Comparison of ENCODE assay signal across 17 cellular contexts in the genomic region with DNA sequence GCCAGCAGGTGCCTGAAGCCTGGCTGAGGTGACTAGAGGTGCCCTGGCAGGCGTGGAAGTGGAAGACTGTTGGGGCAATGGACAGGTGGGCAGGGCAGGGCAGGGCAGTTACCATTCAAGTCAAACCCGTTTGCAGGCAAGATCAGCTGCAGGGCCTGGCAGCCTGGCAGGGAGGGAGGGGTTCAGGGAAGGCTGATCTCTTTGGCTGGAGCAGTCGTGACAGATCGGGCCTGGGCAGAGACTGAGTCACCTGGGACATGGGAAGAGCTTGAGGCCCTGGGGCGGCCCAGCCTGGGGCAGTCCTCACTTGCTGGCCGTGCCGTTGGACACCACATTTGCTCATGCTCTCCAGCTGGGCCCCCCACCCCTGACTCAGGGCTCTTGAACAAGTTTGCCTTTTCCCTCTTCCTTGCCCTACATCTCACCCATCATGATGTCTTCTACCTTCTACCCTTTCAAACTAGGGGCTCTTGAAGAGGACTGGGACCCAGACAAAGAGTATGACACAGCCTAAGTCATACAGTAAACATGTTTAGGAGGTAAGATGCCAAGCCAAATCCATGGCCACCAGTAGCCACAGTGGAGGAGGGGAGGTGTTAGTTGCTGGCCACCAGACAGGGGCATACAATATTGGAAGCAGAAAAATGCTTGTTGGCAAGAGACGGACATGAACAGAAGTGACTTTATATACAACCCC. TPM values are rescaled to one million over a fixed set of nuclear protein-coding genes. Genes with fewer than 3 reads are reported as not detected.
DNase-seq lines count a peak whose midpoint lies in the region; ATAC-seq and TF ChIP-seq lines count a peak whose summit lies in the region.
"Had no signal": no experiment of that assay in that cellular context is flagged by ENCODE, and none has a peak within 500 bp of the region (broad histone marks: within the 10 kb centered on the region; RNA-seq: fewer than 3 reads in every experiment).

No MANE protein-coding gene starts in this region.

- ATAC-seq in HG02884 (IDR thresholded peaks at IDR 0.05; ENCODE audit: unreplicated experiment): no peak
- no peak for ATAC-seq in HG03457 (IDR thresholded peaks at IDR 0.05; ENCODE audit: unreplicated experiment)
- ATAC-seq: GM12878 had no signal

- no peaks in the 10 kb centered on the region for H3K9me3 ChIP-seq in MG63
- no peaks in the 10 kb centered on the region for H3K9me3 ChIP-seq in endodermal cell (ENCODE audit: control insufficient read depth, low read length)
- H3K9me3 ChIP-seq in A673 (ENCODE audit: low read depth, low read length, poor library complexity, severe bottlenecking): no peaks in the 10 kb centered on the region
- H3K9me3 ChIP-seq: ascending aorta, BE2C, SJCRH30 had no signal

- H3K27ac Mint-ChIP-seq in endodermal cell: no peak overlapping the region
- no peak overlapping the region for H3K27ac Mint-ChIP-seq in nephron progenitor cell

- H3K27ac ChIP-seq in C4-2B: peak overlapping the region; percentile 42
- no peak overlapping the region for H3K27ac ChIP-seq in endodermal cell (ENCODE audit: low read depth, low read length)
- no peak overlapping the region for H3K27ac ChIP-seq in A673 (ENCODE audit: low read depth, low read length, poor library complexity, severe bottlenecking)
- H3K27ac ChIP-seq: ascending aorta, parathyroid adenoma, SJCRH30 had no signal

- H3K9me3 Mint-ChIP-seq in endodermal cell (peaks cover 67% of the 10 kb centered on the region), nephron progenitor cell (peaks cover 58% of the 10 kb centered on the region)
- H3K9me3 Mint-ChIP-seq: dendritic cell treated with granulocyte-macrophage colony-stimulating factor and Interleukin-4, amounts not matched to agents 40 ng/mL and 50 ng/mL, for 4 days had no signal

- H3K27me3 Mint-ChIP-seq in endodermal cell (ENCODE audit: insufficient read depth): peaks cover 28% of the 10 kb centered on the region
- no peaks in the 10 kb centered on the region for H3K27me3 Mint-ChIP-seq in nephron progenitor cell (ENCODE audit: low read depth, poor library complexity)

- POLR2A ChIA-PET in A673 (lab: Charles Lee; ENCODE audit: low non-redundant PET): no interaction called here

- BruUV-seq in A673 (replicated peaks; lab: Mats Ljungman, UMichigan): no TSS peak

- H3K27me3 ChIP-seq in MG63: no peaks in the 10 kb centered on the region
- no peaks in the 10 kb centered on the region for H3K27me3 ChIP-seq in endodermal cell (ENCODE audit: control insufficient read depth, insufficient read depth, low read length, poor library complexity, severe bottlenecking)
- H3K27me3 ChIP-seq in A673 (replicated peaks; ENCODE audit: insufficient read depth, low read depth, low read length, poor library complexity): no peaks in the 10 kb centered on the region
- H3K27me3 ChIP-seq: ascending aorta, BE2C, SJCRH30 had no signal

- H3K36me3 Mint-ChIP-seq in endodermal cell (ENCODE audit: low read depth) (peaks cover 2% of the 10 kb centered on the region), nephron progenitor cell (ENCODE audit: low read depth) (no peaks in the 10 kb centered on the region)

- peaks cover 4% of the 10 kb centered on the region for H3K4me1 Mint-ChIP-seq in endodermal cell
- peaks cover 58% of the 10 kb centered on the region for H3K4me1 Mint-ChIP-seq in nephron progenitor cell

- H3K36me3 ChIP-seq in MG63: no peaks in the 10 kb centered on the region
- H3K36me3 ChIP-seq in endodermal cell (ENCODE audit: control insufficient read depth, insufficient read depth, low read length): no peaks in the 10 kb centered on the region
- no peaks in the 10 kb centered on the region for H3K36me3 ChIP-seq in A673 (ENCODE audit: insufficient read depth, low read length, poor library complexity, severe bottlenecking)
- H3K36me3 ChIP-seq: ascending aorta, BE2C, SJCRH30 had no signal

- TF ChIP-seq CTCF in C4-2B (conservative IDR thresholded peaks at IDR 0.05): no peak
- no peak for TF ChIP-seq CTCF in endodermal cell (conservative IDR thresholded peaks at IDR 0.05)
- TF ChIP-seq CTCF in nephron progenitor cell (IDR thresholded peaks at IDR 0.05): no peak
- TF ChIP-seq CTCF in A673 (conservative IDR thresholded peaks at IDR 0.05; ENCODE audit: low read depth, low read length): no peak

- no peak overlapping the region for H3K9ac ChIP-seq in endodermal cell (ENCODE audit: extremely low read depth, low read length, poor library complexity, severe bottlenecking)
- H3K9ac ChIP-seq: parathyroid adenoma had no signal

- 92% methylated on average over 7 of the region's 8 CpGs; no CpG with 5 or more reads in 1 of the 2 experiments for WGBS in endodermal cell (ENCODE audit: insufficient coverage in 1 of 2, insufficient read length in 1 of 2), 2 experiments

- H3K4me3 Mint-ChIP-seq in endodermal cell (no peak overlapping the region), nephron progenitor cell (peak overlapping the region; percentile 70)
- H3K4me3 Mint-ChIP-seq: dendritic cell treated with granulocyte-macrophage colony-stimulating factor and Interleukin-4, amounts not matched to agents 40 ng/mL and 50 ng/mL, for 4 days had no signal

- DNase-seq in MG63: peak; percentile 17
- DNase-seq in endodermal cell: peak; percentile 41
- no peak for DNase-seq in nephron progenitor cell
- no peak for DNase-seq in cerebellar cortex (ENCODE audit: low spot score)
- DNase-seq in A673 (ENCODE audit: low spot score): no peak
- DNase-seq: activated gamma-delta T cell treated with Interleukin-2 at 50 U/mL for 16 hours, BE2C, mesenchymal stem cell, MM.1S, SJCRH30 had no signal

- CTCF ChIA-PET in A673 (lab: Charles Lee): no interaction called here

- H3K4me1 ChIP-seq in endodermal cell (ENCODE audit: control insufficient read depth, insufficient read depth, low read length) (no peaks in the 10 kb centered on the region), A673 (ENCODE audit: insufficient read depth, low read length, poor library complexity, severe bottlenecking) (no peaks in the 10 kb centered on the region)
- H3K4me1 ChIP-seq: ascending aorta, BE2C, parathyroid adenoma, SJCRH30 had no signal

- H3K4me3 ChIP-seq in MG63 (no peak overlapping the region), endodermal cell (ENCODE audit: low read length) (no peak overlapping the region), A673 (ENCODE audit: low read depth, low read length, poor library complexity, severe bottlenecking) (no peak overlapping the region)
- H3K4me3 ChIP-seq: ascending aorta, GM12878, SJCRH30 had no signal

- intact Hi-C loops in A673 (cut with micrococcal nuclease; ENCODE audit: unreplicated experiment): no loop called here

RNA-seq across cellular contexts. Expression of gene ZNF185, which starts 2.0 kb away (rescaled TPM):
- total RNA-seq in MG63 (2014; rRNA removed; shearing (Covaris generic); ENCODE audit: low replicate concordance): 0.63 and 2.4 TPM in 2 replicates
- total RNA-seq in endodermal cell (10 to 100 TPM; 13.5 to 20.7 TPM), A673 (2021) (2.1 and 2.2 TPM in 2 replicates)
- polyA plus RNA-seq in endodermal cell (2013, experiment 1 of 2): 10.1 TPM
- polyA plus RNA-seq in endodermal cell (2013, experiment 2 of 2): 9.6 TPM
- total RNA-seq: ascending aorta had no signal

Comparison
In these comparisons a context has a peak if more than half of its experiments do, and no peak if none do; other contexts are left out.
1. DNase-seq: peak in MG63 (single experiment) and endodermal cell (single experiment); none in nephron progenitor cell (single experiment), cerebellar cortex (single experiment) and A673 (single experiment).